1 cellular context compared by ENCODE assay signal in genomic region chr2:68771211-68771721, GRCh38.
TF ChIP-seq lines count a peak whose summit lies in the region.

No MANE protein-coding gene starts in this region.

TF ChIP-seq in GM12878, 131 proteins besides CTCF, POLR2A, EP300 and RAD21:
- peak; percentile 52; the same call in 1 of the 2 replicates for TF ChIP-seq MEF2A (IDR thresholded peaks at IDR 0.05; ENCODE audit: insufficient read depth, low read depth, low read length)
- TF ChIP-seq RELB (IDR thresholded peaks at IDR 0.05; ENCODE audit: low read depth) = no peak
